ENCODE assay signal across 9 cellular contexts in genomic region chr2:70887208-70887549, GRCh38. TPM values are rescaled to one million over a fixed set of nuclear protein-coding genes. Genes with fewer than 3 reads are reported as not detected.
A peak's percentile ranks its signal among the peaks of the same experiment; 100 is the strongest.
DNase-seq lines count a peak whose midpoint lies in the region; ATAC-seq and TF ChIP-seq lines count a peak whose summit lies in the region.
"Had no signal": no experiment of that assay in that cellular context is flagged by ENCODE, and none has a peak within 500 bp of the region (broad histone marks: within the 10 kb centered on the region; RNA-seq: fewer than 3 reads in every experiment).

No MANE protein-coding gene starts in this region.

- DNase-seq in activated T-cell treated with anti-CD3 and anti-CD28 coated beads, Interleukin-2, amount 50 U/mL, for 72 hours: no peak
- no peak for DNase-seq in activated T-cell treated with anti-CD3 and anti-CD28 coated beads, Interleukin-2, amount 50 U/mL, for 1 hour
- DNase-seq in activated naive CD8-positive, alpha-beta T cell treated with anti-CD3 and anti-CD28 coated beads, Interleukin-2, amount 50 U/mL, for 24 hours: no peak
- DNase-seq in mesendoderm (no peak), thoracic aorta (ENCODE audit: low spot score) (no peak), occipital lobe (lab: John Stamatoyannopoulos, UW) (no peak), EL (no peak), SW 1271 (lab: John Stamatoyannopoulos, UW) (no peak)

- H3K9me3 Mint-ChIP-seq in activated T-cell treated with anti-CD3 and anti-CD28 coated beads, Interleukin-2, amount 50 U/mL, for 72 hours: no peaks in the 10 kb centered on the region
- no peaks in the 10 kb centered on the region for H3K9me3 Mint-ChIP-seq in activated naive CD8-positive, alpha-beta T cell treated with anti-CD3 and anti-CD28 coated beads, Interleukin-2, amount 50 U/mL, for 24 hours

- H3K4me2 ChIP-seq in mesendoderm (ENCODE audit: low read length): peak overlapping the region; percentile 85

- H3K4ac ChIP-seq in mesendoderm (ENCODE audit: low read depth, low read length): no peak overlapping the region

- peak in 1 of 2 donors; percentile 21 for ATAC-seq in activated T-cell treated with anti-CD3 and anti-CD28 coated beads, Interleukin-2, amount 50 U/mL, for 72 hours (replicated peaks in 1 of 2)
- no peak for ATAC-seq in activated naive CD8-positive, alpha-beta T cell treated with anti-CD3 and anti-CD28 coated beads, Interleukin-2, amount 50 U/mL, for 24 hours
- ATAC-seq in thoracic aorta (ENCODE audit: insufficient number of reproducible peaks, low FRiP score, low read depth): no peak

- H3K36me3 ChIP-seq in mesendoderm (ENCODE audit: control insufficient read depth, insufficient read depth, low read length) (no peaks in the 10 kb centered on the region), thoracic aorta (no peaks in the 10 kb centered on the region)

- H3K4me1 ChIP-seq in mesendoderm (ENCODE audit: control insufficient read depth, low read depth, low read length): no peaks in the 10 kb centered on the region
- H3K4me1 ChIP-seq in thoracic aorta (ENCODE audit: control insufficient read depth in 1 of 2, low read depth in 2 of 2): peaks cover 17 to 23% of the 10 kb centered on the region in 2 donors

- H3K27me3 ChIP-seq in mesendoderm (ENCODE audit: insufficient read depth, low read length, poor library complexity) (peaks cover 68% of the 10 kb centered on the region), thoracic aorta (replicated peaks; ENCODE audit: insufficient read depth) (peaks cover 24% of the 10 kb centered on the region)

- WGBS in mesendoderm (ENCODE audit: extremely low coverage, insufficient coverage, low lambda C conversion rate): no CpG with 5 or more reads among the region's 8 CpGs

- H3K27ac ChIP-seq in mesendoderm (ENCODE audit: low read depth, low read length): no peak overlapping the region
- no peak overlapping the region for H3K27ac ChIP-seq in thoracic aorta

- H3K18ac ChIP-seq in mesendoderm (ENCODE audit: low read length): peak overlapping the region; percentile 11

- no peaks in the 10 kb centered on the region for H3K9me3 ChIP-seq in thoracic aorta

- H3K79me1 ChIP-seq in mesendoderm (ENCODE audit: low read length): no peaks in the 10 kb centered on the region

- H3K4me3 ChIP-seq in mesendoderm (ENCODE audit: low read length) (no peak overlapping the region), thoracic aorta (peak overlapping the region; percentile 74)

- H2BK5ac ChIP-seq in mesendoderm (ENCODE audit: low read length): no peak overlapping the region

- no peaks in the 10 kb centered on the region for H3K79me2 ChIP-seq in mesendoderm (ENCODE audit: control insufficient read depth, insufficient read depth, low read length)

- H2BK120ac ChIP-seq in mesendoderm (ENCODE audit: low read depth, low read length): no peak overlapping the region

- H3K27me3 Mint-ChIP-seq in activated T-cell treated with anti-CD3 and anti-CD28 coated beads, Interleukin-2, amount 50 U/mL, for 72 hours (ENCODE audit: low read depth): peaks cover 92% of the 10 kb centered on the region
- H3K27me3 Mint-ChIP-seq in activated naive CD8-positive, alpha-beta T cell treated with anti-CD3 and anti-CD28 coated beads, Interleukin-2, amount 50 U/mL, for 24 hours: peaks cover 83% of the 10 kb centered on the region

- peaks cover 31% of the 10 kb centered on the region for H3K4me1 Mint-ChIP-seq in activated T-cell treated with anti-CD3 and anti-CD28 coated beads, Interleukin-2, amount 50 U/mL, for 72 hours (ENCODE audit: low read depth)
- peaks cover 26% of the 10 kb centered on the region for H3K4me1 Mint-ChIP-seq in activated naive CD8-positive, alpha-beta T cell treated with anti-CD3 and anti-CD28 coated beads, Interleukin-2, amount 50 U/mL, for 24 hours

- no peak overlapping the region for H2AK5ac ChIP-seq in mesendoderm (ENCODE audit: low read length)

- peak overlapping the region; percentile 61 for H3K27ac Mint-ChIP-seq in activated T-cell treated with anti-CD3 and anti-CD28 coated beads, Interleukin-2, amount 50 U/mL, for 72 hours
- H3K27ac Mint-ChIP-seq in activated naive CD8-positive, alpha-beta T cell treated with anti-CD3 and anti-CD28 coated beads, Interleukin-2, amount 50 U/mL, for 24 hours: peak overlapping the region; percentile 60

- no peak overlapping the region for H3K23ac ChIP-seq in mesendoderm (ENCODE audit: low read length)

- H3K9ac ChIP-seq in mesendoderm (ENCODE audit: low read length): peak overlapping the region; percentile 64

- H4K8ac ChIP-seq in mesendoderm (ENCODE audit: low read depth, low read length): no peak overlapping the region

- TF ChIP-seq CTCF in thoracic aorta (IDR thresholded peaks at IDR 0.05): no peak

- H4K5ac ChIP-seq in mesendoderm (ENCODE audit: low read length): no peak overlapping the region

- H3K36me3 Mint-ChIP-seq in activated T-cell treated with anti-CD3 and anti-CD28 coated beads, Interleukin-2, amount 50 U/mL, for 72 hours (ENCODE audit: insufficient read depth in 2 of 2): peaks cover 0 to 4% of the 10 kb centered on the region in 2 donors
- no peaks in the 10 kb centered on the region for H3K36me3 Mint-ChIP-seq in activated naive CD8-positive, alpha-beta T cell treated with anti-CD3 and anti-CD28 coated beads, Interleukin-2, amount 50 U/mL, for 24 hours (ENCODE audit: low read depth)

- peak overlapping the region; percentile 84 for H3K56ac ChIP-seq in mesendoderm (ENCODE audit: low read length)

- H3K4me3 Mint-ChIP-seq in activated T-cell treated with anti-CD3 and anti-CD28 coated beads, Interleukin-2, amount 50 U/mL, for 72 hours: peak overlapping the region; percentile 54 to 87
- H3K4me3 Mint-ChIP-seq in activated naive CD8-positive, alpha-beta T cell treated with anti-CD3 and anti-CD28 coated beads, Interleukin-2, amount 50 U/mL, for 24 hours: peak overlapping the region; percentile 63

- H2BK15ac ChIP-seq in mesendoderm (replicated peaks; ENCODE audit: low read depth): no peak overlapping the region

RNA-seq across cellular contexts. Expression of gene VAX2, which starts 13.2 kb away (rescaled TPM):
- total RNA-seq in activated T-cell treated with anti-CD3 and anti-CD28 coated beads, Interleukin-2, amount 50 U/mL, for 72 hours: not detected
- 0.04 TPM for polyA plus RNA-seq in mesendoderm (2013, experiment 1 of 2)
- 0.03 TPM for polyA plus RNA-seq in mesendoderm (2013, experiment 2 of 2)
- total RNA-seq in thoracic aorta (1 to 10 TPM in 1 of 2 donors, under 1 TPM in 1; 0.56 to 1.9 TPM), occipital lobe (0.31 TPM)
- total RNA-seq: left lobe of liver had no signal

RNA-seq across cellular contexts. Expression of gene ATP6V1B1, which starts 48.5 kb away (rescaled TPM):
- not detected for total RNA-seq in activated T-cell treated with anti-CD3 and anti-CD28 coated beads, Interleukin-2, amount 50 U/mL, for 72 hours
- not detected for polyA plus RNA-seq in mesendoderm (2013, experiment 1 of 2)
- polyA plus RNA-seq in mesendoderm (2013, experiment 2 of 2): not detected
- 1 to 10 TPM; 1.4 to 4.4 TPM for total RNA-seq in thoracic aorta
- not detected for total RNA-seq in occipital lobe
- total RNA-seq: left lobe of liver had no signal

RNA-seq across cellular contexts. Expression of gene CD207, which starts 51.6 kb away (rescaled TPM):
- total RNA-seq in activated T-cell treated with anti-CD3 and anti-CD28 coated beads, Interleukin-2, amount 50 U/mL, for 72 hours: not detected
- polyA plus RNA-seq in mesendoderm (2013, experiment 1 of 2): not detected
- polyA plus RNA-seq in mesendoderm (2013, experiment 2 of 2): not detected
- total RNA-seq in thoracic aorta (under 1 TPM in 1 of 2 donors, not detected in 1; 0.27 TPM), occipital lobe (not detected)
- total RNA-seq: left lobe of liver had no signal
